In the genomic region with DNA sequence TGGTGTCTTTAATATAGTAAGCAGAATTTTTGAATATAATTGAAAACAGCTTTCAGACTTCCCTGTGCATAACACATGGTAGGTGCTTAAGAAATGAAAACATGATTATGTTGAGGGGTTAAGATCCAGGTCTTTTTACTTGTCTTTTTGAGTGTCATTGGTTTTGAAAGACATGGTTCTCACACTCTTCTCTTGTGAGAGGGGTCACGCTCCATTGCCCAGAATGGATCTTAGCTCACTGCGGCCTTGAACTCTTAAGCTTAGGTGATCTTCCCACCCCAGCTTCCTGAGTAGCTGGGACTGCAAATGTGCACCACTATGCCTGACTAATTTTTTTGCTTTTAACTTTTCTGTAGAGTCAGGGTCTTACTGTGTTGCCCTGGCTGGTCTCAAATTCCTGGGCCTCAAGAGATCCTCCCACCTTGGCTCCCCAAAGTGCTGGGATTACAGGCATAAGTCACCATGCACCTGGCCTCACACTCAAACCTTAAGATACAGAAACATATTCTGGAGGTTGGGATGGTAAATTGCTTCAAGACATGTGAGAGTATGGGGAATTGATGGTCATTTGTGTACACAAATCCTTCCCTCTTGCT, we compare ENCODE assay signal across 2 cellular contexts.
TF ChIP-seq lines count a peak whose summit lies in the region.

No MANE protein-coding gene starts in this region.

TF ChIP-seq in SK-N-SH, 30 proteins besides CTCF, POLR2A, EP300 and RAD21 (continued from another document):
- TF ChIP-seq TAF1 (IDR thresholded peaks at IDR 0.05; ENCODE audit: borderline replicate concordance, low read depth, low read length) = no peak
- TF ChIP-seq, protein P1, sequence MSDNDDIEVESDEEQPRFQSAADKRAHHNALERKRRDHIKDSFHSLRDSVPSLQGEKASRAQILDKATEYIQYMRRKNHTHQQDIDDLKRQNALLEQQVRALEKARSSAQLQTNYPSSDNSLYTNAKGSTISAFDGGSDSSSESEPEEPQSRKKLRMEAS (IDR thresholded peaks at IDR 0.05; ENCODE audit: low read depth) = no peak
- TF ChIP-seq FOSL2 (IDR thresholded peaks at IDR 0.05; ENCODE audit: borderline replicate concordance, low read depth) = no peak

TF ChIP-seq in SK-N-SH treated with all-trans-retinoic acid at 6 μM for 48 hours, 23 proteins besides CTCF, POLR2A, EP300 and RAD21 (continued from another document):
- TF ChIP-seq, protein P2, sequence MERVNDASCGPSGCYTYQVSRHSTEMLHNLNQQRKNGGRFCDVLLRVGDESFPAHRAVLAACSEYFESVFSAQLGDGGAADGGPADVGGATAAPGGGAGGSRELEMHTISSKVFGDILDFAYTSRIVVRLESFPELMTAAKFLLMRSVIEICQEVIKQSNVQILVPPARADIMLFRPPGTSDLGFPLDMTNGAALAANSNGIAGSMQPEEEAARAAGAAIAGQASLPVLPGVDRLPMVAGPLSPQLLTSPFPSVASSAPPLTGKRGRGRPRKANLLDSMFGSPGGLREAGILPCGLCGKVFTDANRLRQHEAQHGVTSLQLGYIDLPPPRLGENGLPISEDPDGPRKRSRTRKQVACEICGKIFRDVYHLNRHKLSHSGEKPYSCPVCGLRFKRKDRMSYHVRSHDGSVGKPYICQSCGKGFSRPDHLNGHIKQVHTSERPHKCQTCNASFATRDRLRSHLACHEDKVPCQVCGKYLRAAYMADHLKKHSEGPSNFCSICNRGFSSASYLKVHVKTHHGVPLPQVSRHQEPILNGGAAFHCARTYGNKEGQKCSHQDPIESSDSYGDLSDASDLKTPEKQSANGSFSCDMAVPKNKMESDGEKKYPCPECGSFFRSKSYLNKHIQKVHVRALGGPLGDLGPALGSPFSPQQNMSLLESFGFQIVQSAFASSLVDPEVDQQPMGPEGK (CRISPR knock-in tag; IDR thresholded peaks at IDR 0.05; ENCODE audit: borderline replicate concordance) = no peak
- no peak for TF ChIP-seq PPARA (CRISPR knock-in tag; IDR thresholded peaks at IDR 0.05; ENCODE audit: borderline replicate concordance)
